Comparison of ENCODE assay signal across 39 cellular contexts in genomic region chr1:56845343-56845742, GRCh38. TPM values are rescaled to one million over a fixed set of nuclear protein-coding genes. Genes with fewer than 3 reads are reported as not detected.
"Had no signal": no experiment of that assay in that cellular context is flagged by ENCODE, and none has a peak within 500 bp of the region (broad histone marks: within the 10 kb centered on the region; RNA-seq: fewer than 3 reads in every experiment).

No MANE protein-coding gene starts in this region.

- H3K4me3 Mint-ChIP-seq: activated B cell treated with CpG ODN at 0.5 μM for 24 hours; activated CD4-positive, alpha-beta memory T cell treated with anti-CD3 and anti-CD28 coated beads for 36 hours; activated CD4-positive, alpha-beta T cell treated with anti-CD3 and anti-CD28 coated beads for 36 hours; activated CD4-positive, alpha-beta T cell treated with anti-CD3 and anti-CD28 coated beads, Interleukin-2, amount 10 ng/mL, durations not matched to agents 24 days and 14 days; activated CD8-positive, alpha-beta memory T cell treated with anti-CD3 and anti-CD28 coated beads, Interleukin-2, amount 10 ng/mL, durations not matched to agents 7 days and 5 days; activated CD8-positive, alpha-beta T cell treated with anti-CD3 and anti-CD28 coated beads, Interleukin-2, amount 10 ng/mL, durations not matched to agents 7 days and 5 days; activated naive CD4-positive, alpha-beta T cell treated with anti-CD3 and anti-CD28 coated beads for 36 hours; activated naive CD4-positive, alpha-beta T cell treated with anti-CD3 and anti-CD28 coated beads, Interleukin-2, amount 50 U/mL, for 24 hours; activated naive CD8-positive, alpha-beta T cell treated with anti-CD3 and anti-CD28 coated beads for 36 hours; activated T-helper 1 cell treated with anti-CD3 and anti-CD28 coated beads, Interleukin-12 subunit alpha, Interleukin-12 subunit beta, Interleukin-2, Interleukin-4 antibody, amounts not matched to agents 30 ng/mL and 10 ng/mL and 1 ng/mL, durations not matched to agents 14 hours and 24 hours and 36 hours; central memory CD8-positive, alpha-beta T cell; dendritic cell treated with granulocyte-macrophage colony-stimulating factor and Interleukin-4, amounts not matched to agents 40 ng/mL and 50 ng/mL, for 4 days; endodermal cell; T-helper 17 cell; T-helper 2 cell treated with Interferon-gamma antibody and Interleukin-4, amounts not matched to agents 5 μg/mL and 100 μg/mL, for 36 hours had no signal

- H3K9me3 Mint-ChIP-seq: activated B cell treated with CpG ODN at 0.5 μM for 24 hours; activated CD4-positive, alpha-beta memory T cell treated with anti-CD3 and anti-CD28 coated beads for 36 hours; activated CD4-positive, alpha-beta T cell treated with anti-CD3 and anti-CD28 coated beads, Interleukin-2, amount 10 ng/mL, durations not matched to agents 24 days and 14 days; activated naive CD4-positive, alpha-beta T cell treated with anti-CD3 and anti-CD28 coated beads for 36 hours; activated naive CD4-positive, alpha-beta T cell treated with anti-CD3 and anti-CD28 coated beads, Interleukin-2, amount 50 U/mL, for 24 hours; activated naive CD8-positive, alpha-beta T cell treated with anti-CD3 and anti-CD28 coated beads for 36 hours; activated T-helper 1 cell treated with anti-CD3 and anti-CD28 coated beads, Interleukin-12 subunit alpha, Interleukin-12 subunit beta, Interleukin-2, Interleukin-4 antibody, amounts not matched to agents 30 ng/mL and 10 ng/mL and 1 ng/mL, durations not matched to agents 14 hours and 24 hours and 36 hours; activated T-helper 2 cell treated with anti-CD3 and anti-CD28 coated beads, Interferon-gamma antibody, Interleukin-2, Interleukin-4, amounts not matched to agents 10 μg/mL and 5 μg/mL and 100 μg/mL, durations not matched to agents 14 hours and 24 hours and 36 hours; dendritic cell treated with granulocyte-macrophage colony-stimulating factor and Interleukin-4, amounts not matched to agents 40 ng/mL and 50 ng/mL, for 4 days; endodermal cell; T-helper 2 cell treated with Interferon-gamma antibody and Interleukin-4, amounts not matched to agents 5 μg/mL and 100 μg/mL, for 36 hours had no signal

- H3K27me3 Mint-ChIP-seq: activated CD4-positive, alpha-beta T cell treated with anti-CD3 and anti-CD28 coated beads, Interleukin-2, amount 10 ng/mL, durations not matched to agents 24 days and 14 days; activated CD8-positive, alpha-beta memory T cell treated with anti-CD3 and anti-CD28 coated beads, Interleukin-2, amount 10 ng/mL, durations not matched to agents 7 days and 5 days had no signal

- H3K9me3 ChIP-seq: ascending aorta, gastrocnemius medialis, heart left ventricle had no signal

- H3K4me1 ChIP-seq: ascending aorta, foreskin keratinocyte, gastrocnemius medialis, heart left ventricle had no signal

- H3K27me3 ChIP-seq: ascending aorta, brain microvascular endothelial cell, foreskin keratinocyte, gastrocnemius medialis had no signal

- H3K36me3 Mint-ChIP-seq: activated CD4-positive, alpha-beta memory T cell treated with anti-CD3 and anti-CD28 coated beads for 36 hours; activated CD8-positive, alpha-beta memory T cell treated with anti-CD3 and anti-CD28 coated beads, Interleukin-2, amount 10 ng/mL, durations not matched to agents 7 days and 5 days; activated naive CD4-positive, alpha-beta T cell treated with anti-CD3 and anti-CD28 coated beads, Interleukin-2, amount 50 U/mL, for 24 hours; activated naive CD8-positive, alpha-beta T cell treated with anti-CD3 and anti-CD28 coated beads for 36 hours had no signal

- H3K27ac Mint-ChIP-seq: activated B cell treated with CpG ODN at 0.5 μM for 24 hours; activated CD4-positive, alpha-beta memory T cell treated with anti-CD3 and anti-CD28 coated beads for 36 hours; activated CD4-positive, alpha-beta T cell treated with anti-CD3 and anti-CD28 coated beads for 36 hours; activated CD4-positive, alpha-beta T cell treated with anti-CD3 and anti-CD28 coated beads, Interleukin-2, amount 10 ng/mL, durations not matched to agents 24 days and 14 days; activated CD8-positive, alpha-beta memory T cell treated with anti-CD3 and anti-CD28 coated beads, Interleukin-2, amount 10 ng/mL, durations not matched to agents 7 days and 5 days; activated CD8-positive, alpha-beta T cell treated with anti-CD3 and anti-CD28 coated beads, Interleukin-2, amount 10 ng/mL, durations not matched to agents 7 days and 5 days; activated naive CD4-positive, alpha-beta T cell treated with anti-CD3 and anti-CD28 coated beads for 36 hours; activated naive CD4-positive, alpha-beta T cell treated with anti-CD3 and anti-CD28 coated beads, Interleukin-2, amount 50 U/mL, for 24 hours; activated naive CD8-positive, alpha-beta T cell treated with anti-CD3 and anti-CD28 coated beads for 36 hours; activated T-helper 1 cell treated with anti-CD3 and anti-CD28 coated beads, Interleukin-12 subunit alpha, Interleukin-12 subunit beta, Interleukin-2, Interleukin-4 antibody, amounts not matched to agents 30 ng/mL and 10 ng/mL and 1 ng/mL, durations not matched to agents 14 hours and 24 hours and 36 hours; activated T-helper 2 cell treated with anti-CD3 and anti-CD28 coated beads, Interferon-gamma antibody, Interleukin-2, Interleukin-4, amounts not matched to agents 10 μg/mL and 5 μg/mL and 100 μg/mL, durations not matched to agents 14 hours and 24 hours and 36 hours; dendritic cell treated with granulocyte-macrophage colony-stimulating factor and Interleukin-4, amounts not matched to agents 40 ng/mL and 50 ng/mL, for 4 days; endodermal cell; T-helper 17 cell; T-helper 2 cell treated with Interferon-gamma antibody and Interleukin-4, amounts not matched to agents 5 μg/mL and 100 μg/mL, for 36 hours had no signal

- H3K4me1 Mint-ChIP-seq: activated B cell treated with CpG ODN at 0.5 μM for 24 hours; activated CD4-positive, alpha-beta T cell treated with anti-CD3 and anti-CD28 coated beads for 36 hours; activated CD4-positive, alpha-beta T cell treated with anti-CD3 and anti-CD28 coated beads, Interleukin-2, amount 10 ng/mL, durations not matched to agents 24 days and 14 days; activated CD8-positive, alpha-beta memory T cell treated with anti-CD3 and anti-CD28 coated beads, Interleukin-2, amount 10 ng/mL, durations not matched to agents 7 days and 5 days; activated naive CD4-positive, alpha-beta T cell treated with anti-CD3 and anti-CD28 coated beads, Interleukin-2, amount 50 U/mL, for 24 hours; activated naive CD8-positive, alpha-beta T cell treated with anti-CD3 and anti-CD28 coated beads for 36 hours had no signal

- H3K27ac ChIP-seq: ascending aorta, brain microvascular endothelial cell, coronary artery, dorsolateral prefrontal cortex, foreskin keratinocyte, gastrocnemius medialis, heart left ventricle, WERI-Rb-1 had no signal

- DNase-seq: activated B cell treated with CpG ODN at 0.5 μM for 24 hours; activated CD4-positive, alpha-beta memory T cell treated with anti-CD3 and anti-CD28 coated beads for 36 hours; activated CD4-positive, alpha-beta T cell treated with anti-CD3 and anti-CD28 coated beads for 36 hours; activated CD4-positive, alpha-beta T cell treated with anti-CD3 and anti-CD28 coated beads, Interleukin-2, amount 10 ng/mL, durations not matched to agents 24 days and 14 days; activated CD8-positive, alpha-beta memory T cell treated with anti-CD3 and anti-CD28 coated beads, Interleukin-2, amount 10 ng/mL, durations not matched to agents 7 days and 5 days; activated CD8-positive, alpha-beta memory T cell treated with anti-CD3 and anti-CD28 coated beads, Interleukin-2, amount 50 U/mL, for 4 hours; activated CD8-positive, alpha-beta T cell treated with anti-CD3 and anti-CD28 coated beads, Interleukin-2, amount 10 ng/mL, durations not matched to agents 7 days and 5 days; activated effector memory CD4-positive, alpha-beta T cell treated with anti-CD3 and anti-CD28 coated beads, Interleukin-2, amount 50 U/mL, for 16 hours; activated naive CD4-positive, alpha-beta T cell treated with anti-CD3 and anti-CD28 coated beads for 36 hours; activated naive CD8-positive, alpha-beta T cell treated with anti-CD3 and anti-CD28 coated beads for 36 hours; activated T-cell treated with anti-CD3 and anti-CD28 coated beads, Interleukin-2, amount 50 U/mL, for 1 hour; activated T-cell treated with anti-CD3 and anti-CD28 coated beads, Interleukin-2, amount 50 U/mL, for 48 hours; brain microvascular endothelial cell; dorsolateral prefrontal cortex; effector memory CD4-positive, alpha-beta T cell; endodermal cell; foreskin keratinocyte; gastrocnemius medialis; glutamatergic neuron; heart left ventricle; T-helper 1 cell; T-helper 17 cell; T1000; WERI-Rb-1 had no signal

- H3K36me3 ChIP-seq: ascending aorta, brain microvascular endothelial cell, gastrocnemius medialis, heart left ventricle, WERI-Rb-1 had no signal

- H3K4me3 ChIP-seq: ascending aorta, coronary artery, dorsolateral prefrontal cortex, gastrocnemius medialis, heart left ventricle had no signal

- ATAC-seq: activated CD4-positive, alpha-beta T cell treated with anti-CD3 and anti-CD28 coated beads for 36 hours; activated CD4-positive, CD25-positive, alpha-beta regulatory T cell treated with anti-CD3 and anti-CD28 coated beads, Interleukin-2, amount 50 U/mL, for 24 hours; activated CD8-positive, alpha-beta memory T cell treated with anti-CD3 and anti-CD28 coated beads, Interleukin-2, amount 10 ng/mL, durations not matched to agents 7 days and 5 days; activated CD8-positive, alpha-beta T cell treated with anti-CD3 and anti-CD28 coated beads, Interleukin-2, amount 10 ng/mL, durations not matched to agents 7 days and 5 days; esophagus mucosa; foreskin keratinocyte; gastrocnemius medialis; heart left ventricle; T-helper 17 cell had no signal

RNA-seq across cellular contexts. Expression of gene C8A, which starts 9.3 kb away (rescaled TPM):
- total RNA-seq: activated B cell treated with CpG ODN at 0.5 μM for 24 hours; activated CD4-positive, alpha-beta memory T cell treated with anti-CD3 and anti-CD28 coated beads for 36 hours; activated CD4-positive, alpha-beta T cell treated with anti-CD3 and anti-CD28 coated beads for 36 hours; activated CD4-positive, alpha-beta T cell treated with anti-CD3 and anti-CD28 coated beads, Interleukin-2, amount 10 ng/mL, durations not matched to agents 24 days and 14 days; activated CD8-positive, alpha-beta memory T cell treated with anti-CD3 and anti-CD28 coated beads for 36 hours; activated CD8-positive, alpha-beta memory T cell treated with anti-CD3 and anti-CD28 coated beads, Interleukin-2, amount 10 ng/mL, durations not matched to agents 7 days and 5 days; activated CD8-positive, alpha-beta T cell treated with anti-CD3 and anti-CD28 coated beads, Interleukin-2, amount 10 ng/mL, durations not matched to agents 7 days and 5 days; activated naive CD4-positive, alpha-beta T cell treated with anti-CD3 and anti-CD28 coated beads for 36 hours; activated naive CD8-positive, alpha-beta T cell treated with anti-CD3 and anti-CD28 coated beads for 36 hours; activated T-helper 1 cell treated with anti-CD3 and anti-CD28 coated beads, Interleukin-12 subunit alpha, Interleukin-12 subunit beta, Interleukin-2, Interleukin-4 antibody, amounts not matched to agents 30 ng/mL and 10 ng/mL and 1 ng/mL, durations not matched to agents 14 hours and 24 hours and 36 hours; activated T-helper 2 cell treated with anti-CD3 and anti-CD28 coated beads, Interferon-gamma antibody, Interleukin-2, Interleukin-4, amounts not matched to agents 10 μg/mL and 5 μg/mL and 100 μg/mL, durations not matched to agents 14 hours and 24 hours and 36 hours; bronchial epithelial cell; cardiac septum; cerebellum; endodermal cell; epithelial cell of proximal tubule; esophagus mucosa; foreskin keratinocyte; heart left ventricle; T-helper 17 cell had no signal

RNA-seq across cellular contexts. Expression of gene FYB2, which starts 26.1 kb away (rescaled TPM):
- total RNA-seq: activated B cell treated with CpG ODN at 0.5 μM for 24 hours; activated CD4-positive, alpha-beta memory T cell treated with anti-CD3 and anti-CD28 coated beads for 36 hours; activated CD4-positive, alpha-beta T cell treated with anti-CD3 and anti-CD28 coated beads for 36 hours; activated CD4-positive, alpha-beta T cell treated with anti-CD3 and anti-CD28 coated beads, Interleukin-2, amount 10 ng/mL, durations not matched to agents 24 days and 14 days; activated CD8-positive, alpha-beta memory T cell treated with anti-CD3 and anti-CD28 coated beads for 36 hours; activated CD8-positive, alpha-beta memory T cell treated with anti-CD3 and anti-CD28 coated beads, Interleukin-2, amount 10 ng/mL, durations not matched to agents 7 days and 5 days; activated CD8-positive, alpha-beta T cell treated with anti-CD3 and anti-CD28 coated beads, Interleukin-2, amount 10 ng/mL, durations not matched to agents 7 days and 5 days; activated naive CD4-positive, alpha-beta T cell treated with anti-CD3 and anti-CD28 coated beads for 36 hours; activated naive CD8-positive, alpha-beta T cell treated with anti-CD3 and anti-CD28 coated beads for 36 hours; activated T-helper 1 cell treated with anti-CD3 and anti-CD28 coated beads, Interleukin-12 subunit alpha, Interleukin-12 subunit beta, Interleukin-2, Interleukin-4 antibody, amounts not matched to agents 30 ng/mL and 10 ng/mL and 1 ng/mL, durations not matched to agents 14 hours and 24 hours and 36 hours; activated T-helper 2 cell treated with anti-CD3 and anti-CD28 coated beads, Interferon-gamma antibody, Interleukin-2, Interleukin-4, amounts not matched to agents 10 μg/mL and 5 μg/mL and 100 μg/mL, durations not matched to agents 14 hours and 24 hours and 36 hours; ascending aorta; bronchial epithelial cell; epithelial cell of proximal tubule; foreskin keratinocyte; T-helper 17 cell had no signal
